ENCODE assay signal across 15 cellular contexts in genomic region chr1:245086389-245086969, GRCh38.
A peak's percentile ranks its signal among the peaks of the same experiment; 100 is the strongest.
DNase-seq lines count a peak whose midpoint lies in the region; ATAC-seq and TF ChIP-seq lines count a peak whose summit lies in the region.
"Had no signal": no experiment of that assay in that cellular context is flagged by ENCODE, and none has a peak within 500 bp of the region (broad histone marks: within the 10 kb centered on the region; RNA-seq: fewer than 3 reads in every experiment).

No MANE protein-coding gene starts in this region.

- ATAC-seq in upper lobe of right lung, result peak; percentile 17
- ATAC-seq: CD8-positive, alpha-beta T cell had no signal

- no peak overlapping the region for H3K4me3 ChIP-seq in astrocyte of the spinal cord (ENCODE audit: low read depth, low read length)
- H3K4me3 ChIP-seq in fibroblast of villous mesenchyme (ENCODE audit: low read depth, low read length), result no peak overlapping the region
- no peak overlapping the region for H3K4me3 ChIP-seq in upper lobe of right lung
- H3K4me3 ChIP-seq: lung had no signal

- intact Hi-C loops in upper lobe of right lung (cut with DNase I), result no loop called here

- H3K4me1 ChIP-seq in upper lobe of right lung, result no peaks in the 10 kb centered on the region

- H3K27me3 ChIP-seq in upper lobe of right lung, result no peaks in the 10 kb centered on the region

- DNase-seq in HCEC 1CT, result peak; percentile 82
- peak; percentile 62 for DNase-seq in astrocyte of the spinal cord (ENCODE audit: low read depth, low spot score)
- DNase-seq in fibroblast of villous mesenchyme (ENCODE audit: low read depth), result peak; percentile 79
- no peak for DNase-seq in upper lobe of right lung
- DNase-seq in 8988T, result no peak
- DNase-seq in midbrain (lab: John Stamatoyannopoulos, UW), result no peak
- DNase-seq in activated naive CD4-positive, alpha-beta T cell treated with Interleukin-2 at 50 U/mL for 16 hours, result no peak
- DNase-seq: activated CD4-positive, alpha-beta memory T cell treated with anti-CD3 and anti-CD28 coated beads, Interleukin-2, amount 10 ng/mL, durations not matched to agents 7 days and 5 days; CD8-positive, alpha-beta T cell; dermis blood vessel endothelial cell; NCI-H2081; NCI-H526; SW 1271 had no signal

- no peak overlapping the region for H3K27ac ChIP-seq in upper lobe of right lung
- H3K27ac ChIP-seq: VCaP had no signal

- in situ Hi-C loops in astrocyte of the spinal cord (cut with HindIII; ENCODE audit: low sequenced_read_pairs), result no loop called here

- TF ChIP-seq CTCF in astrocyte of the spinal cord (IDR thresholded peaks at IDR 0.05; ENCODE audit: low read depth, low read length) (no peak), fibroblast of villous mesenchyme (IDR thresholded peaks at IDR 0.05; ENCODE audit: insufficient read depth, low read depth, low read length) (no peak), upper lobe of right lung (IDR thresholded peaks at IDR 0.05) (no peak)

- H3K9me3 ChIP-seq in upper lobe of right lung, result no peaks in the 10 kb centered on the region

- H3K36me3 ChIP-seq in upper lobe of right lung, result no peaks in the 10 kb centered on the region

Comparison
In these comparisons a context has a peak if more than half of its experiments do, and no peak if none do; other contexts are left out.
1. DNase-seq: peak in HCEC 1CT (single experiment), astrocyte of the spinal cord (single experiment) and fibroblast of villous mesenchyme (single experiment); none in upper lobe of right lung (single experiment), 8988T (single experiment), midbrain (single experiment) and activated naive CD4-positive, alpha-beta T cell treated with Interleukin-2 at 50 U/mL for 16 hours (single experiment).